Comparison of ENCODE assay signal across 10 cellular contexts in the genomic region with DNA sequence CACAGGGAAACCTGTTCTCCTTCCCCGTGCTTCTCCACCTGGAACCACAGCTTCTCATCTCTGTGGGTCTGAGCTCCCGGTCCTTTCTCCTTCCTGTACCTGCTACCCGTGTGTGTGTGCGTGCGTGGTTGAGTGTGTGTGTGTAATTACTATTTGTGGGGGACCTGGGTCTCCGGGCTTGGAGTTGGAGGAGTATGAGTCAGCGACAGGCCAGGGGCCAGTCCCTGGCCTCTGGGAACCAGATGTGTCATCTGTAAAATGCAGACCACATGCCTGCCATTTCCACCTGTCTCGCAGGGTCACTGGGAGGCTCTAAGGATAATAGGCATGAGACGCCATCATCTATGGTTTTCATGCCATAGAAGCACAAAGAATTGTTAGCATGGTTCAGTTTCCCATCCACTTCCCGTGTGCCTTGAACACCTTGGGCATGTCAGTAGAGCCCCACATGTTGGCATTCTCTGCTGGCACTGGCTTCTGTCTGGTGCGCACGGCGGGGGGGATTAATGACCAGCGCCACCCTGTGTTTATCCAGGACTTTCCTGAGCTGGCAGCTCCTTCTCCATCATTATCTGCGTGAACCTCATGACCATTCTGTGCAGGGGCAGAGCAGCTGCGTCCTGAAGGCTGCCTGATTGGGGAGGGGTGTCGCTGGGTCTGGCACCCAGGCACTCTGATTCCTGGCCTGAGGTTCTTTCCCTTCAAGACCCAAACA.
A peak's percentile ranks its signal among the peaks of the same experiment; 100 is the strongest.
DNase-seq lines count a peak whose midpoint lies in the region; TF ChIP-seq lines count a peak whose summit lies in the region.
"Had no signal": no experiment of that assay in that cellular context is flagged by ENCODE, and none has a peak within 500 bp of the region (broad histone marks: within the 10 kb centered on the region; RNA-seq: fewer than 3 reads in every experiment).

No MANE protein-coding gene starts in this region.

- no peaks in the 10 kb centered on the region for H3K27me3 ChIP-seq in mucosa of rectum (ENCODE audit: control insufficient read depth in 2 of 2, insufficient read depth in 2 of 2, low read length in 2 of 2)

- no peak for TF ChIP-seq CTCF in 22Rv1 (IDR thresholded peaks at IDR 0.05)
- no peak for TF ChIP-seq CTCF in LNCaP clone FGC (IDR thresholded peaks at IDR 0.05; ENCODE audit: control insufficient read depth, extremely low read depth, insufficient read depth)
- TF ChIP-seq CTCF in choroid plexus epithelial cell (conservative IDR thresholded peaks at IDR 0.05; ENCODE audit: low read depth, low read length), result no peak

- H3K9ac ChIP-seq in mucosa of rectum (ENCODE audit: low read depth in 1 of 2, low read length in 2 of 2), result peak overlapping the region; percentile 41 to 81

- no peaks in the 10 kb centered on the region for H3K9me3 ChIP-seq in mucosa of rectum (ENCODE audit: control insufficient read depth in 2 of 2, low read length in 2 of 2)

- H3K4me1 ChIP-seq in mucosa of rectum (ENCODE audit: control insufficient read depth in 2 of 2, insufficient read depth in 2 of 2, low read length in 2 of 2), result peaks cover 19 to 22% of the 10 kb centered on the region in 2 donors

- H3K4me3 ChIP-seq in LNCaP clone FGC (ENCODE audit: low read depth, low read length) (peak overlapping the region; percentile 98), choroid plexus epithelial cell (ENCODE audit: low read depth, low read length) (peak overlapping the region; percentile 80), mucosa of rectum (ENCODE audit: low read length in 2 of 2) (peak overlapping the region; percentile 80 to 87)

- peak overlapping the region; percentile 66; the same call in 1 of the 2 replicates for H3K27ac ChIP-seq in 22Rv1
- no peak overlapping the region for H3K27ac ChIP-seq in mucosa of rectum (ENCODE audit: low read depth in 2 of 2, low read length in 2 of 2)

- peaks cover 8 to 10% of the 10 kb centered on the region in 2 donors for H3K36me3 ChIP-seq in mucosa of rectum (ENCODE audit: control insufficient read depth in 2 of 2, insufficient read depth in 2 of 2, low read length in 2 of 2)

- DNase-seq in LNCaP clone FGC (ENCODE audit: low read depth) (no peak), choroid plexus epithelial cell (ENCODE audit: low read depth) (no peak), NCI-H1105 (lab: John Stamatoyannopoulos, UW) (no peak), NCI-H1092 (lab: John Stamatoyannopoulos, UW) (no peak), AG08395 (ENCODE audit: low spot score) (no peak), SW 1271 (lab: John Stamatoyannopoulos, UW) (no peak)
- DNase-seq: effector CD8-positive, alpha-beta T cell; NCI-H2171 treated with DMSO at 0.1 percent for 48 hours had no signal
